In genomic region chr1:245578751-245579150, GRCh38 we compare ENCODE assay signal across 14 cellular contexts.
"Had no signal": no experiment of that assay in that cellular context is flagged by ENCODE, and none has a peak within 500 bp of the region (broad histone marks: within the 10 kb centered on the region; RNA-seq: fewer than 3 reads in every experiment).

No MANE protein-coding gene starts in this region.

- H3K27ac Mint-ChIP-seq: activated CD8-positive, alpha-beta memory T cell treated with anti-CD3 and anti-CD28 coated beads, Interleukin-2, amount 10 ng/mL, durations not matched to agents 7 days and 5 days; activated naive CD8-positive, alpha-beta T cell; activated T-cell treated with anti-CD3 and anti-CD28 coated beads, Interleukin-2, amount 50 U/mL, for 24 hours; activated T-helper 1 cell treated with anti-CD3 and anti-CD28 coated beads, Interleukin-12 subunit alpha, Interleukin-12 subunit beta, Interleukin-2, Interleukin-4 antibody, amounts not matched to agents 30 ng/mL and 10 ng/mL and 1 ng/mL, durations not matched to agents 14 hours and 24 hours and 36 hours; T-helper 1 cell treated with Interleukin-12 subunit alpha and Interleukin-12 subunit beta and Interleukin-4 antibody, amounts not matched to agents 30 μg/mL and 1 μg/mL, for 36 hours had no signal

- H3K36me3 Mint-ChIP-seq: activated CD8-positive, alpha-beta memory T cell treated with anti-CD3 and anti-CD28 coated beads, Interleukin-2, amount 10 ng/mL, durations not matched to agents 7 days and 5 days; activated naive CD8-positive, alpha-beta T cell had no signal

- H3K4me3 Mint-ChIP-seq: activated CD8-positive, alpha-beta memory T cell treated with anti-CD3 and anti-CD28 coated beads, Interleukin-2, amount 10 ng/mL, durations not matched to agents 7 days and 5 days; activated naive CD8-positive, alpha-beta T cell; activated T-cell treated with anti-CD3 and anti-CD28 coated beads, Interleukin-2, amount 50 U/mL, for 24 hours; activated T-helper 1 cell treated with anti-CD3 and anti-CD28 coated beads, Interleukin-12 subunit alpha, Interleukin-12 subunit beta, Interleukin-2, Interleukin-4 antibody, amounts not matched to agents 30 ng/mL and 10 ng/mL and 1 ng/mL, durations not matched to agents 14 hours and 24 hours and 36 hours; T-helper 1 cell treated with Interleukin-12 subunit alpha and Interleukin-12 subunit beta and Interleukin-4 antibody, amounts not matched to agents 30 μg/mL and 1 μg/mL, for 36 hours had no signal

- H3K27me3 Mint-ChIP-seq: activated CD8-positive, alpha-beta memory T cell treated with anti-CD3 and anti-CD28 coated beads, Interleukin-2, amount 10 ng/mL, durations not matched to agents 7 days and 5 days had no signal

- DNase-seq: activated CD4-positive, alpha-beta T cell treated with anti-CD3 and anti-CD28 coated beads for 4 hours; activated CD4-positive, alpha-beta T cell treated with anti-CD3 and anti-CD28 coated beads, Interleukin-2, amount 50 U/mL, for 4 hours; activated CD8-positive, alpha-beta memory T cell treated with anti-CD3 and anti-CD28 coated beads, Interleukin-2, amount 10 ng/mL, durations not matched to agents 7 days and 5 days; activated effector memory CD4-positive, alpha-beta T cell treated with Interleukin-2 at 50 U/mL for 16 hours; activated naive CD4-positive, alpha-beta T cell; activated T-cell treated with anti-CD3 and anti-CD28 coated beads, Interleukin-2, amount 50 U/mL, for 24 hours; brain microvascular endothelial cell; NCI-H187 treated with DMSO at 0.1 percent for 48 hours; NCI-H446; SIG-M5 had no signal

- H3K4me1 Mint-ChIP-seq: activated CD8-positive, alpha-beta memory T cell treated with anti-CD3 and anti-CD28 coated beads, Interleukin-2, amount 10 ng/mL, durations not matched to agents 7 days and 5 days had no signal

- H3K27me3 ChIP-seq: brain microvascular endothelial cell, cardiac muscle cell had no signal

- H3K9me3 Mint-ChIP-seq: activated T-cell treated with anti-CD3 and anti-CD28 coated beads, Interleukin-2, amount 50 U/mL, for 24 hours; activated T-helper 1 cell treated with anti-CD3 and anti-CD28 coated beads, Interleukin-12 subunit alpha, Interleukin-12 subunit beta, Interleukin-2, Interleukin-4 antibody, amounts not matched to agents 30 ng/mL and 10 ng/mL and 1 ng/mL, durations not matched to agents 14 hours and 24 hours and 36 hours; T-helper 1 cell treated with Interleukin-12 subunit alpha and Interleukin-12 subunit beta and Interleukin-4 antibody, amounts not matched to agents 30 μg/mL and 1 μg/mL, for 36 hours had no signal

- H3K27ac ChIP-seq: brain microvascular endothelial cell had no signal

- H3K36me3 ChIP-seq: brain microvascular endothelial cell had no signal

- H3K4me3 ChIP-seq: cardiac muscle cell had no signal
